In the genomic region with DNA sequence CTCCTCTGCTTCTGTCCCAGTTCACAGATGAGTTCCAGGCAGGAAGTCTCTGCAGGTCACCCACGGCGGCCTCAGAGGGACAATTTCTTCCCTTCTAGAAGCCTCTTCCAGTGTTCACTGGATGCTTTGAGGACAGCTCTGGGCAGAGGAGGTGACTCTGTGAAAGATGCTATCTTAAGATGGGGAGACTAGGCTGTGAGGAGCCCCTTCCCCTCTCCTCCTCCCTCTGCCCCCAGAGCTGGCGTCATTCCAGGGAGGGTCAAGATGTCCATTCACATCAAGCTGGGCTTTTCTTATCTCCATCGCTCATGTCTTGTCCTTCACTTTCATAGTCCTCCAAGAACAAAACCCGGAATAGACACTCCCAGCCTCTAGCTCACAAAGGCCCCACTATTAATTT, we compare ENCODE assay signal across 1 cellular context.
TF ChIP-seq lines count a peak whose summit lies in the region.

No MANE protein-coding gene starts in this region.

TF ChIP-seq in K562, 482 proteins besides CTCF, POLR2A, EP300 and RAD21 (continued from another document):
- TF ChIP-seq ZNF407 (IDR thresholded peaks at IDR 0.05; ENCODE audit: low read depth): peak; percentile 84
- TF ChIP-seq RBM22 (IDR thresholded peaks at IDR 0.05; ENCODE audit: low read depth, low read length, poor library complexity, severe bottlenecking): no peak
- no peak for TF ChIP-seq ZBTB7A (IDR thresholded peaks at IDR 0.05; ENCODE audit: borderline replicate concordance, control insufficient read depth, low read depth, low read length)
- peak; percentile 51 for TF ChIP-seq NFIC (IDR thresholded peaks at IDR 0.05)
- TF ChIP-seq MEIS2 (IDR thresholded peaks at IDR 0.05; ENCODE audit: partially characterized antibody): no peak
- no peak for TF ChIP-seq ATF7 (IDR thresholded peaks at IDR 0.05)
- no peak for TF ChIP-seq TAL1 (IDR thresholded peaks at IDR 0.05)
